8 cellular contexts compared by ENCODE assay signal in genomic region chr13:21075303-21076264, GRCh38. TPM values are rescaled to one million over a fixed set of nuclear protein-coding genes. Genes with fewer than 3 reads are reported as not detected.
DNase-seq lines count a peak whose midpoint lies in the region; TF ChIP-seq lines count a peak whose summit lies in the region.

No MANE protein-coding gene starts in this region.

- H3K18ac ChIP-seq in mesenchymal stem cell (ENCODE audit: low read depth in 1 of 2, low read length in 2 of 2), result peak overlapping the region; percentile 67 to 94

- H3K36me3 ChIP-seq in duodenal mucosa (ENCODE audit: control insufficient read depth in 1 of 2, insufficient read depth in 2 of 2, low read length in 2 of 2) (no peaks in the 10 kb centered on the region), mesenchymal stem cell (ENCODE audit: control insufficient read depth in 1 of 2, insufficient read depth in 2 of 2, low read depth in 1 of 2, low read length in 2 of 2) (no peaks in the 10 kb centered on the region), tibial artery (no peaks in the 10 kb centered on the region)

- H2BK5ac ChIP-seq in mesenchymal stem cell (ENCODE audit: low read depth, low read length, poor library complexity, severe bottlenecking), result no peak overlapping the region

- WGBS in mesenchymal stem cell, result 38% methylated on average over 20 of the region's 67 CpGs

- H3K27me3 ChIP-seq in duodenal mucosa (ENCODE audit: control insufficient read depth in 1 of 2, insufficient read depth in 2 of 2, low read length in 2 of 2) (peaks cover 0 to 4% of the 10 kb centered on the region in 2 donors), mesenchymal stem cell (ENCODE audit: control insufficient read depth in 1 of 2, insufficient read depth in 1 of 2, low read length in 2 of 2) (no peaks in the 10 kb centered on the region), tibial artery (no peaks in the 10 kb centered on the region)

- H3K23ac ChIP-seq in mesenchymal stem cell (ENCODE audit: low read length in 2 of 2), result no peak overlapping the region

- H3K27ac ChIP-seq in duodenal mucosa (ENCODE audit: low read depth, low read length) (peak overlapping the region; percentile 27), mesenchymal stem cell (ENCODE audit: low read length, poor library complexity, severe bottlenecking) (no peak overlapping the region), tibial artery (peak overlapping the region; percentile 65 to 67)

- peak overlapping the region; percentile 93 for H2BK120ac ChIP-seq in mesenchymal stem cell (ENCODE audit: low read depth, low read length)

- no peaks in the 10 kb centered on the region for H3K79me1 ChIP-seq in mesenchymal stem cell (replicated peaks; ENCODE audit: low read length, poor library complexity, severe bottlenecking)

- no peaks in the 10 kb centered on the region for H3K9me3 ChIP-seq in duodenal mucosa (ENCODE audit: control insufficient read depth in 1 of 2, low read length in 2 of 2)
- no peaks in the 10 kb centered on the region for H3K9me3 ChIP-seq in mesenchymal stem cell (ENCODE audit: control insufficient read depth, low read length)
- no peaks in the 10 kb centered on the region for H3K9me3 ChIP-seq in tibial artery

- H3K4me2 ChIP-seq in mesenchymal stem cell (ENCODE audit: low read length, poor library complexity, severe bottlenecking), result peak overlapping the region; percentile 34

- H4K91ac ChIP-seq in mesenchymal stem cell (ENCODE audit: low read length), result peak overlapping the region; percentile 92

- peak overlapping the region; percentile 10 to 64 for H2BK12ac ChIP-seq in mesenchymal stem cell (ENCODE audit: low read length in 2 of 2)

- H3K9ac ChIP-seq in duodenal mucosa (ENCODE audit: low read depth in 1 of 2, low read length in 2 of 2), result peak overlapping the region; percentile 43 to 48
- peak overlapping the region; percentile 93 for H3K9ac ChIP-seq in mesenchymal stem cell (ENCODE audit: low read length)

- peak overlapping the region; percentile 95 for H2BK15ac ChIP-seq in mesenchymal stem cell (ENCODE audit: low read depth, poor library complexity, severe bottlenecking)

- no peak overlapping the region for H2AK5ac ChIP-seq in mesenchymal stem cell (ENCODE audit: low read length, severe bottlenecking)

- H3K4me1 ChIP-seq in duodenal mucosa (ENCODE audit: control insufficient read depth in 1 of 2, insufficient read depth in 2 of 2, low read length in 2 of 2), result peaks cover 0 to 4% of the 10 kb centered on the region in 2 donors
- peaks cover 5% of the 10 kb centered on the region for H3K4me1 ChIP-seq in mesenchymal stem cell (ENCODE audit: control insufficient read depth, insufficient read depth, low read depth, low read length)
- H3K4me1 ChIP-seq in tibial artery, result peaks cover 0 to 39% (median 19%) of the 10 kb centered on the region in 4 donors

- H3K4ac ChIP-seq in mesenchymal stem cell (ENCODE audit: low read depth in 1 of 2, low read length in 2 of 2), result peak overlapping the region; percentile 60 to 95

- peak overlapping the region; percentile 47 for H2AFZ ChIP-seq in mesenchymal stem cell (ENCODE audit: low read depth, low read length)

- H4K8ac ChIP-seq in mesenchymal stem cell (ENCODE audit: low read length), result peak overlapping the region; percentile 99

- H3K4me3 ChIP-seq in GM12864 (ENCODE audit: low read depth, low read length) (peak overlapping the region; percentile 47), duodenal mucosa (ENCODE audit: low read depth in 1 of 2, low read length in 2 of 2) (peak overlapping the region; percentile 60 to 62), mesenchymal stem cell (ENCODE audit: insufficient read depth in 1 of 2, low read depth in 1 of 2, low read length in 2 of 2) (peak overlapping the region in 1 of 2 experiments; percentile 73), tibial artery (peak overlapping the region; percentile 54 to 57)

- DNase-seq in GM12864 (ENCODE audit: low read depth), result no peak
- peak; percentile 4 for DNase-seq in OCI-M1 (lab: John Stamatoyannopoulos, UW)
- peak; percentile 57 for DNase-seq in mesenchymal stem cell
- DNase-seq in tibial artery, result peak in 1 of 2 donors; percentile 69
- no peak for DNase-seq in mucosa of gallbladder (ENCODE audit: low spot score)
- DNase-seq in HT-29 (ENCODE audit: low spot score), result no peak
- DNase-seq in MV-4-11 (lab: John Stamatoyannopoulos, UW), result no peak

- peak overlapping the region in 1 of 2 experiments; percentile 42 for H3K14ac ChIP-seq in mesenchymal stem cell (ENCODE audit: low read length in 2 of 2)

- intact Hi-C loops in tibial artery (cut with DNase I; ENCODE audit: low total_unique reads), result no loop called here

- TF ChIP-seq CTCF in GM12864 (IDR thresholded peaks at IDR 0.05; ENCODE audit: low read depth, low read length, missing control alignments), result no peak
- TF ChIP-seq CTCF in tibial artery (IDR thresholded peaks at IDR 0.05), result no peak

RNA-seq across cellular contexts. Expression of gene LATS2, which starts 14.2 kb away (rescaled TPM):
- 23.0 TPM for polyA plus RNA-seq in mesenchymal stem cell (2013, experiment 1 of 2)
- polyA plus RNA-seq in mesenchymal stem cell (2013, experiment 2 of 2), result 23.1 TPM
- total RNA-seq in mucosa of gallbladder, result 35.1 TPM
- total RNA-seq in HT-29 (2014; rRNA removed; shearing (Covaris generic)), result 18.3 and 25.1 TPM in 2 replicates

Comparison
In these comparisons a context has a peak if more than half of its experiments do, and no peak if none do; other contexts are left out.
1. DNase-seq: peak in OCI-M1 (single experiment) and mesenchymal stem cell (single experiment); none in GM12864 (single experiment), mucosa of gallbladder (single experiment), HT-29 (single experiment) and MV-4-11 (single experiment).